ENCODE assay signal across 28 cellular contexts in the genomic region with DNA sequence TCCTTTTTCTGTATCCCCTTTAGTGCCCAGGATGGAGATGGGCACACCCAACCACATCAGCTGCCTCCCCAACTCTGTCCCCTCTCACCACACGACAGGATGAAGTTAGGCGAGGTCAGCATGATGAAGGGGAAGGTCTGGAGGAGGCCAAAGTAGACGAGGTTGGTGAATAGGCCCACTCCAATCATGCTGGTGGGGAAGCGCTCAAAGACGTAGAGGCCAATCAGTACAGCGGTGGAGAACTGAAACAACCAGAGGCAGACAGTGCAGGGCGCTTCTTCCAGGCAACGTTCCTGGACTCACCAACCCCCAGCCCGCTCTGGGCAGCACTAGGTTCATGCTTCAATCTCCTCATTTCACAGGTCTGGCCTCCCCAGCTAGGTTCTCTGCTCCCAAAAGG. TPM values are rescaled to one million over a fixed set of nuclear protein-coding genes. Genes with fewer than 3 reads are reported as not detected.
DNase-seq lines count a peak whose midpoint lies in the region; ATAC-seq, FAIRE-seq and TF ChIP-seq lines count a peak whose summit lies in the region.
"Had no signal": no experiment of that assay in that cellular context is flagged by ENCODE, and none has a peak within 500 bp of the region (broad histone marks: within the 10 kb centered on the region; RNA-seq: fewer than 3 reads in every experiment).

No MANE protein-coding gene starts in this region.

- H3K36me3 Mint-ChIP-seq in activated CD4-positive, alpha-beta T cell treated with anti-CD3 and anti-CD28 coated beads, Interleukin-2, amount 10 ng/mL, durations not matched to agents 24 days and 14 days (ENCODE audit: low read depth) = peaks cover 49% of the 10 kb centered on the region
- H3K36me3 Mint-ChIP-seq in progenitor cell of endocrine pancreas (ENCODE audit: insufficient read depth) = peaks cover 6% of the 10 kb centered on the region

- no peak for FAIRE-seq in HTR-8/SVneo (lab: Jason Lieb, UNC)

- no peak for TF ChIP-seq POLR2A in esophagus muscularis mucosa (IDR thresholded peaks at IDR 0.05; ENCODE audit: low read depth)

- H3K27ac Mint-ChIP-seq in activated CD4-positive, alpha-beta T cell treated with anti-CD3 and anti-CD28 coated beads, Interleukin-2, amount 10 ng/mL, durations not matched to agents 24 days and 14 days = peak overlapping the region; percentile 44
- no peak overlapping the region for H3K27ac Mint-ChIP-seq in progenitor cell of endocrine pancreas
- H3K27ac Mint-ChIP-seq: natural killer cell treated with Interleukin-12 subunit alpha and Interleukin-12 subunit beta and Interleukin-15 and Interleukin-18, amount 100 ng/mL, for 72 hours had no signal

- H3K4me3 ChIP-seq in Loucy (ENCODE audit: low read length, poor library complexity, severe bottlenecking) = peak overlapping the region; percentile 13
- H3K4me3 ChIP-seq in esophagus muscularis mucosa = no peak overlapping the region
- H3K4me3 ChIP-seq: esophagus squamous epithelium, gastroesophageal sphincter, MG63, psoas muscle, skin epidermis, stomach, upper lobe of left lung had no signal

- no peaks in the 10 kb centered on the region for H3K27me3 ChIP-seq in Loucy (ENCODE audit: insufficient read depth, low read length, poor library complexity, severe bottlenecking)
- peaks cover 0 to 3% (median 0%) of the 10 kb centered on the region in 4 donors for H3K27me3 ChIP-seq in esophagus muscularis mucosa
- H3K27me3 ChIP-seq: esophagus squamous epithelium, gastroesophageal sphincter, MG63, stomach, upper lobe of left lung had no signal

- H3K4me1 ChIP-seq in Loucy (ENCODE audit: insufficient read depth, low read length, poor library complexity, severe bottlenecking) = peaks cover 32% of the 10 kb centered on the region
- H3K4me1 ChIP-seq in esophagus muscularis mucosa = peaks cover 25 to 55% (median 39%) of the 10 kb centered on the region in 4 donors

- peak overlapping the region; percentile 24 for H3K9ac ChIP-seq in Loucy (ENCODE audit: low read depth, low read length, poor library complexity, severe bottlenecking)

- H2AFZ ChIP-seq in Loucy (ENCODE audit: low read length) = no peak overlapping the region

- peak overlapping the region; percentile 49 for H3K4me2 ChIP-seq in Loucy (ENCODE audit: low read depth, low read length, poor library complexity, severe bottlenecking)

- WGBS in esophagus muscularis mucosa = 89% methylated on average over 9 of the region's 9 CpGs

- no peak for ATAC-seq in HG03045 (IDR thresholded peaks at IDR 0.05; ENCODE audit: unreplicated experiment)
- ATAC-seq: gastroesophageal sphincter; HCT116; natural killer cell treated with Interleukin-12 subunit alpha and Interleukin-12 subunit beta and Interleukin-15 and Interleukin-18, amount 100 ng/mL, for 72 hours; psoas muscle; SK-N-SH treated with all-trans-retinoic acid at 6 μM for 48 hours had no signal

- DNase-seq in activated CD4-positive, alpha-beta T cell treated with anti-CD3 and anti-CD28 coated beads, Interleukin-2, amount 10 ng/mL, durations not matched to agents 24 days and 14 days = no peak
- DNase-seq in activated CD4-positive, alpha-beta T cell treated with anti-CD3 and anti-CD28 coated beads, Interleukin-2, amount 50 U/mL, for 4 hours = no peak
- DNase-seq in esophagus muscularis mucosa (ENCODE audit: extremely low spot score) (peak; percentile 74), progenitor cell of endocrine pancreas (ENCODE audit: low spot score, unreplicated experiment) (no peak), HTR-8/SVneo (ENCODE audit: insufficient read length, low spot score) (no peak), COLO668 (lab: John Stamatoyannopoulos, UW; ENCODE audit: unreplicated experiment) (no peak)
- DNase-seq: 8988T; activated CD4-positive, CD25-positive, alpha-beta regulatory T cell treated with anti-CD3 and anti-CD28 coated beads, Interleukin-2, amount 50 U/mL, for 72 hours; effector memory CD4-positive, alpha-beta T cell; EL; esophagus squamous epithelium; kidney glomerular epithelial cell; MG63; NCI-H2171 treated with DMSO at 0.1 percent for 48 hours; NCI-H526; psoas muscle; RPMI8226; stimulated activated CD4-positive, alpha-beta T cell treated with anti-CD3 and anti-CD28 coated beads, Interleukin-2, amount 100 ng/mL, for 48 hours; stomach had no signal

- H3K4me1 Mint-ChIP-seq in activated CD4-positive, alpha-beta T cell treated with anti-CD3 and anti-CD28 coated beads, Interleukin-2, amount 10 ng/mL, durations not matched to agents 24 days and 14 days = peaks cover 24% of the 10 kb centered on the region
- peaks cover 14% of the 10 kb centered on the region for H3K4me1 Mint-ChIP-seq in progenitor cell of endocrine pancreas (ENCODE audit: low read depth)

- no peak for TF ChIP-seq CTCF in Loucy (conservative IDR thresholded peaks at IDR 0.05; ENCODE audit: low read length)
- no peak for TF ChIP-seq CTCF in esophagus muscularis mucosa (IDR thresholded peaks at IDR 0.05)
- no peak for TF ChIP-seq CTCF in progenitor cell of endocrine pancreas (IDR thresholded peaks at IDR 0.05; ENCODE audit: unreplicated experiment)

- H3K27me3 Mint-ChIP-seq in activated CD4-positive, alpha-beta T cell treated with anti-CD3 and anti-CD28 coated beads, Interleukin-2, amount 10 ng/mL, durations not matched to agents 24 days and 14 days = no peaks in the 10 kb centered on the region
- H3K27me3 Mint-ChIP-seq in progenitor cell of endocrine pancreas = no peaks in the 10 kb centered on the region
- H3K27me3 Mint-ChIP-seq: natural killer cell treated with Interleukin-12 subunit alpha and Interleukin-12 subunit beta and Interleukin-15 and Interleukin-18, amount 100 ng/mL, for 72 hours had no signal

- no peak for TF ChIP-seq EP300 in esophagus muscularis mucosa (IDR thresholded peaks at IDR 0.05)

- H3K9me3 ChIP-seq in Loucy (ENCODE audit: insufficient read depth, low read depth, low read length) (no peaks in the 10 kb centered on the region), esophagus muscularis mucosa (no peaks in the 10 kb centered on the region)
- H3K9me3 ChIP-seq: esophagus squamous epithelium, gastroesophageal sphincter, MG63, psoas muscle, stomach, upper lobe of left lung had no signal

- no peaks in the 10 kb centered on the region for H3K9me3 Mint-ChIP-seq in activated CD4-positive, alpha-beta T cell treated with anti-CD3 and anti-CD28 coated beads, Interleukin-2, amount 10 ng/mL, durations not matched to agents 24 days and 14 days
- H3K9me3 Mint-ChIP-seq in progenitor cell of endocrine pancreas (ENCODE audit: low read depth) = no peaks in the 10 kb centered on the region
- H3K9me3 Mint-ChIP-seq: natural killer cell treated with Interleukin-12 subunit alpha and Interleukin-12 subunit beta and Interleukin-15 and Interleukin-18, amount 100 ng/mL, for 72 hours had no signal

- H3K79me2 ChIP-seq in Loucy (ENCODE audit: insufficient read depth, low read length) = peaks cover 45% of the 10 kb centered on the region

- no peak overlapping the region for H3K4me3 Mint-ChIP-seq in activated CD4-positive, alpha-beta T cell treated with anti-CD3 and anti-CD28 coated beads, Interleukin-2, amount 10 ng/mL, durations not matched to agents 24 days and 14 days
- peak overlapping the region; percentile 37 for H3K4me3 Mint-ChIP-seq in progenitor cell of endocrine pancreas (ENCODE audit: low read depth)
- H3K4me3 Mint-ChIP-seq: natural killer cell treated with Interleukin-12 subunit alpha and Interleukin-12 subunit beta and Interleukin-15 and Interleukin-18, amount 100 ng/mL, for 72 hours had no signal

- H3K36me3 ChIP-seq in Loucy (ENCODE audit: insufficient read depth, low read length) (peaks cover 45% of the 10 kb centered on the region), esophagus muscularis mucosa (peaks cover 22 to 56% (median 53%) of the 10 kb centered on the region in 4 donors)

- H3K27ac ChIP-seq in esophagus muscularis mucosa (replicated peaks in 1 of 4) = no peak overlapping the region
- H3K27ac ChIP-seq: esophagus squamous epithelium, gastroesophageal sphincter, HL-60, psoas muscle, skin epidermis, stomach, upper lobe of left lung had no signal

- H3F3A ChIP-seq in Loucy (ENCODE audit: low read depth) = no peaks in the 10 kb centered on the region

- intact Hi-C loops in activated CD4-positive, alpha-beta T cell treated with anti-CD3 and anti-CD28 coated beads, Interleukin-2, amount 10 ng/mL, durations not matched to agents 24 days and 14 days (cut with micrococcal nuclease) = loop anchor here (10.0 kb wide), 1 partner anchor 233 kb away; the partner anchor contains the start of gene PAIP2B
- intact Hi-C loops in esophagus muscularis mucosa (cut with DNase I) = no loop called here

- H4K20me1 ChIP-seq in Loucy (ENCODE audit: insufficient read depth, low read length, poor library complexity, severe bottlenecking) = peaks cover 27% of the 10 kb centered on the region

- H3K9me2 ChIP-seq in Loucy (replicated peaks; ENCODE audit: low read depth, low read length) = no peaks in the 10 kb centered on the region

RNA-seq across cellular contexts. Expression of gene TEX261, which starts 2.9 kb away (rescaled TPM):
- total RNA-seq in activated CD4-positive, alpha-beta T cell treated with anti-CD3 and anti-CD28 coated beads, Interleukin-2, amount 10 ng/mL, durations not matched to agents 24 days and 14 days = 81.7 and 88.8 TPM in 2 replicates
- total RNA-seq in esophagus muscularis mucosa = 10 to 100 TPM; 21.6 to 37.7 (median 33.3) TPM
- total RNA-seq in progenitor cell of endocrine pancreas = 35.4 and 36.9 TPM in 2 replicates

RNA-seq across cellular contexts. Expression of gene ANKRD53, which starts 13.3 kb away (rescaled TPM):
- not detected in 2 replicates for total RNA-seq in activated CD4-positive, alpha-beta T cell treated with anti-CD3 and anti-CD28 coated beads, Interleukin-2, amount 10 ng/mL, durations not matched to agents 24 days and 14 days
- 1 to 10 TPM in 1 of 4 donors, under 1 TPM in 3; under 0.01 to 3.2 (median 0.82) TPM for total RNA-seq in esophagus muscularis mucosa
- 3.7 and 5.4 TPM in 2 replicates for total RNA-seq in progenitor cell of endocrine pancreas

RNA-seq across cellular contexts. Expression of gene ATP6V1B1, which starts 56.0 kb away (rescaled TPM):
- not detected in 2 replicates for total RNA-seq in activated CD4-positive, alpha-beta T cell treated with anti-CD3 and anti-CD28 coated beads, Interleukin-2, amount 10 ng/mL, durations not matched to agents 24 days and 14 days
- 1 to 10 TPM in 1 of 4 donors, under 1 TPM in 1, not detected in 2; 0.83 to 1.6 TPM for total RNA-seq in esophagus muscularis mucosa
- total RNA-seq in progenitor cell of endocrine pancreas = not detected in 2 replicates
